ENCODE assay signal across 19 cellular contexts in genomic region chr5:98978528-98978927, GRCh38.
"Had no signal": no experiment of that assay in that cellular context is flagged by ENCODE, and none has a peak within 500 bp of the region (broad histone marks: within the 10 kb centered on the region; RNA-seq: fewer than 3 reads in every experiment).

No MANE protein-coding gene starts in this region.

- H3K4me3 ChIP-seq: colonic mucosa, gastroesophageal sphincter, heart left ventricle, left lung, lower lobe of right lung had no signal

- H3K27ac ChIP-seq: colonic mucosa, epithelial cell of prostate, foreskin keratinocyte, gastroesophageal sphincter, heart left ventricle, left lung, lower lobe of right lung had no signal

- ATAC-seq: effector memory CD8-positive, alpha-beta T cell; foreskin keratinocyte; gastroesophageal sphincter; heart left ventricle; left ventricle myocardium superior; naive thymus-derived CD4-positive, alpha-beta T cell had no signal

- DNase-seq: colonic mucosa; cortex of kidney; effector CD8-positive, alpha-beta T cell; effector memory CD8-positive, alpha-beta T cell; endodermal cell; erythroblast; foreskin keratinocyte; heart left ventricle; hippocampal formation; left cardiac atrium; left lung; left ventricle myocardium superior; lower lobe of right lung; mesendoderm; midbrain; naive thymus-derived CD4-positive, alpha-beta T cell had no signal

- H3K36me3 ChIP-seq: colonic mucosa, gastroesophageal sphincter, heart left ventricle, left lung, lower lobe of right lung had no signal

- H3K9me3 Mint-ChIP-seq: dendritic cell treated with granulocyte-macrophage colony-stimulating factor and Interleukin-4, amounts not matched to agents 40 ng/mL and 50 ng/mL, for 4 days; effector memory CD8-positive, alpha-beta T cell; endodermal cell had no signal

- H3K27me3 ChIP-seq: colonic mucosa, foreskin keratinocyte, gastroesophageal sphincter, heart left ventricle, left lung had no signal

- H3K4me3 Mint-ChIP-seq: dendritic cell treated with granulocyte-macrophage colony-stimulating factor and Interleukin-4, amounts not matched to agents 40 ng/mL and 50 ng/mL, for 4 days; effector memory CD8-positive, alpha-beta T cell; endodermal cell; naive thymus-derived CD4-positive, alpha-beta T cell had no signal

- H3K4me1 ChIP-seq: colonic mucosa, gastroesophageal sphincter, heart left ventricle, left lung, lower lobe of right lung had no signal

- H3K9me3 ChIP-seq: colonic mucosa, gastroesophageal sphincter, heart left ventricle, left lung, lower lobe of right lung had no signal

- H3K27ac Mint-ChIP-seq: dendritic cell treated with granulocyte-macrophage colony-stimulating factor and Interleukin-4, amounts not matched to agents 40 ng/mL and 50 ng/mL, for 4 days; effector memory CD8-positive, alpha-beta T cell; endodermal cell; naive thymus-derived CD4-positive, alpha-beta T cell had no signal

- H3K27me3 Mint-ChIP-seq: dendritic cell treated with granulocyte-macrophage colony-stimulating factor and Interleukin-4, amounts not matched to agents 40 ng/mL and 50 ng/mL, for 4 days had no signal
